In the genomic region with DNA sequence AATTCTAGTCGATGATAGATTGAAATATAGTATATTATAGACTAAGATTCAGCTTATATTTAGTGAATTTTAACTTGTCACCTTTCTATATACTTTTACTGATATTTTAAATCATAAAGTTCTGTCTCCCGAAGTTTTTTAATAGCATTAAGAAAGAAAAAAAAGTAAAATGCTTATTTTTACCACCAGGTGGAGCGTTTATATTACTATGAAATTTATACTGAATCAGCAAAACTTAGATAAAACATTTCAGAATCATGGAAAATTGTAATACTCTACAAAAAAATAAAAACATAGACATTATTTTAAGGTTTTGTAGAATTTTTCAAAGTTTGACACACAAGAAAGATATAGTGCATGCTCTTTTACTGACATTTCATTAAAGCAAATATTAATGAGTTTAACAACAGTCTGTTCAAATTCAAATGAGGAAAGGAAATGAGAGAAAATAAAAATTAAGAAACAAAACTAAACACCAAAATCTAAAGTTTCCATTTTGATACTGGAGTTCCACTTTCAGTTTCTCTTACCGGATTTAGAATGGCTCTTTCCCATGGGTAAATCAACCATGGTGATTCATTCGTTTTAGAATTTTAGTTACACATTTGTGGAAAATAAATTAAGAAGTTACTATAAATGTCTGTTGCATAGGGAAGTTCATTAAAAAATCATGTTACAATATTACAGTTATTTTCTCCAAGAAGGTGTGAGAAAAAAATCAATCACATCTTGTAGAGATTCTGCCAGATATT, we compare ENCODE assay signal across 8 cellular contexts.
DNase-seq lines count a peak whose midpoint lies in the region; ATAC-seq and TF ChIP-seq lines count a peak whose summit lies in the region.

No MANE protein-coding gene starts in this region.

- no peak overlapping the region for H2AFZ ChIP-seq in HCT116 (ENCODE audit: low read depth, low read length, poor library complexity, severe bottlenecking)

- H3K9me3 ChIP-seq in HCT116 (ENCODE audit: control insufficient read depth in 1 of 2, insufficient read depth in 1 of 2, low read depth in 1 of 2, low read length in 2 of 2) = peaks cover 3 to 10% of the 10 kb centered on the region in 2 experiments; a peak in 2 of 4 replicates

- POLR2A ChIA-PET in HCT116 (lab: Charles Lee) = no interaction called here
- POLR2A ChIA-PET in RWPE1 (lab: Yijun Ruan, JAX; ENCODE audit: low non-redundant PET) = no interaction called here

- no peak overlapping the region for H3K27ac ChIP-seq in HCT116 (ENCODE audit: low read depth, low read length)
- H3K27ac ChIP-seq in RWPE1 = no peak overlapping the region

- H3K9me2 ChIP-seq in HCT116 (ENCODE audit: insufficient read depth) = no peaks in the 10 kb centered on the region

- intact Hi-C loops in HCT116 (cut with micrococcal nuclease) = no loop called here

- no peak overlapping the region for H3K4me3 ChIP-seq in HCT116 (replicated peaks in 1 of 2; ENCODE audit: low read depth in 1 of 2, low read length in 2 of 2)

- DNase-seq in AG20443 (ENCODE audit: low spot score) = peak; percentile 5
- DNase-seq in HCT116 (ENCODE audit: low read depth, low spot score) = no peak
- DNase-seq in RWPE1 (ENCODE audit: low spot score) = no peak
- DNase-seq in inferior parietal cortex (ENCODE audit: extremely low spot score) = peak; percentile 20
- DNase-seq in GM19240 (ENCODE audit: insufficient read length, low spot score) = no peak
- DNase-seq in activated T-cell treated with anti-CD3 and anti-CD28 coated beads, Interleukin-2, amount 50 U/mL, for 48 hours = no peak
- DNase-seq in activated naive CD4-positive, alpha-beta T cell treated with anti-CD3 and anti-CD28 coated beads, Interleukin-2, amount 50 U/mL, for 16 hours = no peak

- H3K9ac ChIP-seq in HCT116 (ENCODE audit: low read length) = no peak overlapping the region

- no peaks in the 10 kb centered on the region for H3K36me3 ChIP-seq in HCT116 (ENCODE audit: control insufficient read depth in 1 of 2, insufficient read depth in 2 of 2, low read length in 2 of 2)

- H3K4me2 ChIP-seq in HCT116 (ENCODE audit: low read length) = no peak overlapping the region

- no peak for TF ChIP-seq POLR2A in HCT116 (IDR thresholded peaks at IDR 0.05; ENCODE audit: borderline replicate concordance, extremely low read depth, insufficient read depth, insufficient read length)

- no peaks in the 10 kb centered on the region for H3K79me2 ChIP-seq in HCT116 (ENCODE audit: insufficient read depth, low read length)

- CTCF ChIA-PET in HCT116 (lab: Charles Lee) (no interaction called here), RWPE1 (lab: Yijun Ruan, JAX) (interaction anchor here (0.7 kb wide), 1 partner anchor 215 kb away, joined by 4 read pairs; no protein-coding TSS in a partner anchor)

- RAD21 ChIA-PET in HCT116 (lab: Charles Lee; ENCODE audit: low non-redundant PET in 1 of 2, low total read pairs in 2 of 2, uncharacterized antibody in 2 of 2, unreplicated experiment in 2 of 2) = no interaction called here

- TF ChIP-seq RAD21 in HCT116 (IDR thresholded peaks at IDR 0.05; ENCODE audit: low read depth) = peak; percentile 10; the same call in 1 of the 2 replicates

- TF ChIP-seq CTCF in HCT116 (IDR thresholded peaks at IDR 0.05 in 2 of 3, conservative IDR thresholded peaks at IDR 0.05 in 1 of 3; ENCODE audit: borderline replicate concordance in 1 of 3, insufficient read depth in 1 of 3, low read depth in 2 of 3, low read length in 2 of 3) (peak in 1 of 3 experiments; percentile 30; a peak in 1 of 6 replicates), RWPE1 (conservative IDR thresholded peaks at IDR 0.05; ENCODE audit: low read depth) (peak; percentile 55)

- ATAC-seq in HCT116 = no peak
- ATAC-seq in HG02759 (IDR thresholded peaks at IDR 0.05; ENCODE audit: unreplicated experiment) = no peak

- H3K4me1 ChIP-seq in HCT116 (ENCODE audit: control insufficient read depth in 1 of 2, insufficient read depth in 2 of 2, low read length in 2 of 2) = no peaks in the 10 kb centered on the region

- no peaks in the 10 kb centered on the region for H3K27me3 ChIP-seq in HCT116 (ENCODE audit: insufficient read depth, low read length)

- BruUV-seq in HCT116 (replicated peaks; lab: Mats Ljungman, UMichigan) = no TSS peak

- H4K20me1 ChIP-seq in HCT116 (ENCODE audit: insufficient read depth) = no peaks in the 10 kb centered on the region

TF ChIP-seq in HCT116, 20 proteins besides CTCF, POLR2A, EP300 and RAD21:
- no peak for TF ChIP-seq CBX3 (IDR thresholded peaks at IDR 0.05; ENCODE audit: low read depth)
- no peak for TF ChIP-seq SP1 (IDR thresholded peaks at IDR 0.05; ENCODE audit: low read depth)
- TF ChIP-seq YY1 (IDR thresholded peaks at IDR 0.05; ENCODE audit: extremely low read depth, insufficient replicate concordance, low read depth, low read length) = no peak
- no peak for TF ChIP-seq EGR1 (IDR thresholded peaks at IDR 0.05; ENCODE audit: low read depth)
- TF ChIP-seq, protein P1, sequence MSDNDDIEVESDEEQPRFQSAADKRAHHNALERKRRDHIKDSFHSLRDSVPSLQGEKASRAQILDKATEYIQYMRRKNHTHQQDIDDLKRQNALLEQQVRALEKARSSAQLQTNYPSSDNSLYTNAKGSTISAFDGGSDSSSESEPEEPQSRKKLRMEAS (IDR thresholded peaks at IDR 0.05) = no peak
- TF ChIP-seq ZFX (IDR thresholded peaks at IDR 0.05) = no peak
- TF ChIP-seq, protein P2, sequence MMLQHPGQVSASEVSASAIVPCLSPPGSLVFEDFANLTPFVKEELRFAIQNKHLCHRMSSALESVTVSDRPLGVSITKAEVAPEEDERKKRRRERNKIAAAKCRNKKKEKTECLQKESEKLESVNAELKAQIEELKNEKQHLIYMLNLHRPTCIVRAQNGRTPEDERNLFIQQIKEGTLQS (IDR thresholded peaks at IDR 0.05) = no peak
- no peak for TF ChIP-seq POLR2AphosphoS5 (IDR thresholded peaks at IDR 0.05; ENCODE audit: low read depth, low read length)
- TF ChIP-seq ELF1 (IDR thresholded peaks at IDR 0.05; ENCODE audit: borderline replicate concordance, low read depth) = no peak
- no peak for TF ChIP-seq TCF7L2 (IDR thresholded peaks at IDR 0.05; ENCODE audit: borderline replicate concordance, extremely low read depth, insufficient read depth, insufficient read length)
- TF ChIP-seq EZH2phosphoT487 (IDR thresholded peaks at IDR 0.05; ENCODE audit: borderline replicate concordance) = no peak
- TF ChIP-seq, protein P3, sequence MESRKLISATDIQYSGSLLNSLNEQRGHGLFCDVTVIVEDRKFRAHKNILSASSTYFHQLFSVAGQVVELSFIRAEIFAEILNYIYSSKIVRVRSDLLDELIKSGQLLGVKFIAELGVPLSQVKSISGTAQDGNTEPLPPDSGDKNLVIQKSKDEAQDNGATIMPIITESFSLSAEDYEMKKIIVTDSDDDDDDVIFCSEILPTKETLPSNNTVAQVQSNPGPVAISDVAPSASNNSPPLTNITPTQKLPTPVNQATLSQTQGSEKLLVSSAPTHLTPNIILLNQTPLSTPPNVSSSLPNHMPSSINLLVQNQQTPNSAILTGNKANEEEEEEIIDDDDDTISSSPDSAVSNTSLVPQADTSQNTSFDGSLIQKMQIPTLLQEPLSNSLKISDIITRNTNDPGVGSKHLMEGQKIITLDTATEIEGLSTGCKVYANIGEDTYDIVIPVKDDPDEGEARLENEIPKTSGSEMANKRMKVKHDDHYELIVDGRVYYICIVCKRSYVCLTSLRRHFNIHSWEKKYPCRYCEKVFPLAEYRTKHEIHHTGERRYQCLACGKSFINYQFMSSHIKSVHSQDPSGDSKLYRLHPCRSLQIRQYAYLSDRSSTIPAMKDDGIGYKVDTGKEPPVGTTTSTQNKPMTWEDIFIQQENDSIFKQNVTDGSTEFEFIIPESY (IDR thresholded peaks at IDR 0.05; ENCODE audit: extremely low read depth, insufficient replicate concordance, low read length) = no peak
- TF ChIP-seq EZH2 (IDR thresholded peaks at IDR 0.05) = no peak
- no peak for TF ChIP-seq SRF (IDR thresholded peaks at IDR 0.05; ENCODE audit: low read depth)
- TF ChIP-seq SIN3A (IDR thresholded peaks at IDR 0.05; ENCODE audit: low read depth) = no peak
- no peak for TF ChIP-seq JUND (IDR thresholded peaks at IDR 0.05)
- TF ChIP-seq FOSL1 (IDR thresholded peaks at IDR 0.05; ENCODE audit: low read depth) = no peak
- no peak for TF ChIP-seq ZNF274 (IDR thresholded peaks at IDR 0.05; ENCODE audit: low read depth, low read length)
- no peak for TF ChIP-seq CEBPB (IDR thresholded peaks at IDR 0.05; ENCODE audit: low read depth)

Comparison
In these comparisons a context has a peak if more than half of its experiments do, and no peak if none do; other contexts are left out.
1. DNase-seq: peak in AG20443 (single experiment) and inferior parietal cortex (single experiment); none in HCT116 (single experiment), RWPE1 (single experiment), GM19240 (single experiment), activated T-cell treated with anti-CD3 and anti-CD28 coated beads, Interleukin-2, amount 50 U/mL, for 48 hours (0 of 2) and activated naive CD4-positive, alpha-beta T cell treated with anti-CD3 and anti-CD28 coated beads, Interleukin-2, amount 50 U/mL, for 16 hours (single experiment).